Comparison of ENCODE assay signal across 8 cellular contexts in the genomic region with DNA sequence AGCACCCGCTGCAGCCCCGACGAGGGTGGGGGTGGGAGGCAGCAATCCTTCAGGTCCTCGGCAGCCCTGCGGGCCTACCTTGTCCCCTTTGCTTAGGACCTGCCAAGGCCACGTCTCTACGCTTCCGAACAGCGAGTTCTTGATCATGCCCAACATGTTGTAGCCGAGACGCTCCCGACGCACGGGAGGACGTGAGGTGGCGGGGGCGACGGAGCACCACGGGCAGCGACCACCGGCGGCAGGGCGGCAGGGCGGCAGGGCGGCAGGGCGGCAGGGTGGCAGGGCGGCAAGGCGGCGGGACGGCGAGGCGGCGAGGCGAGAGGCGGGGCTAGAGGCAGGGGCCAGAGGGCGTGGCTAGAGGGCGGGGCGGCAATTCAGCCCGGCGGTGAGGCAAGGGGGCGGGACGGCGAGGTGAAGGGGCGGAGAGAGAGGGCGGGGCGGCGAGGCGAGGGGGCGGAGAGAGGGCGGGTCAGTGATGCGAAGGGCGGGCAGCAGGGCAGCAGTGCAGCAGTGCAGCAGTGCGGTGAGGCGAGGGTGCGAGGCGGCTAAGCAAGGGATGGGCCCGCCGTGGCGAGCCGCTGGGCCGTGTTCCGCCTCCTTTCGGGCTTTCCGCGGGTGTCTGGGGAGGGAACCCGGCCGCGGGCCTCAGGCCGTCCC. TPM values are rescaled to one million over a fixed set of nuclear protein-coding genes. Genes with fewer than 3 reads are reported as not detected.
A peak's percentile ranks its signal among the peaks of the same experiment; 100 is the strongest.
DNase-seq lines count a peak whose midpoint lies in the region; ATAC-seq, FAIRE-seq and TF ChIP-seq lines count a peak whose summit lies in the region.

A gene with protein sequence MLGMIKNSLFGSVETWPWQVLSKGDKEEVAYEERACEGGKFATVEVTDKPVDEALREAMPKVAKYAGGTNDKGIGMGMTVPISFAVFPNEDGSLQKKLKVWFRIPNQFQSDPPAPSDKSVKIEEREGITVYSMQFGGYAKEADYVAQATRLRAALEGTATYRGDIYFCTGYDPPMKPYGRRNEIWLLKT (minus strand): TSS at position 307 of the 657 bp plus-strand sequence. CDS start 151 bp downstream, at position 156.

- CTCF ChIA-PET in A549 (lab: Yijun Ruan, JAX), result interaction anchor here (0.8 to 2.1 kb wide), 3 partner anchors 13 to 212 kb away, joined by 3 to 9 read pairs (median 3); no protein-coding TSS in a partner anchor

- peaks cover 26 to 27% of the 10 kb centered on the region in 2 donors for H3K4me1 Mint-ChIP-seq in immature natural killer cell

- H3K4me3 Mint-ChIP-seq in immature natural killer cell, result peak within 1 kb of the TSS; percentile 88 to 98 (median 97)

- H3K9me3 ChIP-seq in A549 (no peaks in the 10 kb centered on the region), smooth muscle cell (replicated peaks; ENCODE audit: low read depth) (no peaks in the 10 kb centered on the region)

- TF ChIP-seq CTCF in A549 (IDR thresholded peaks at IDR 0.05) (no peak), cardiac fibroblast (IDR thresholded peaks at IDR 0.05; ENCODE audit: low read depth, low read length) (no peak), smooth muscle cell (IDR thresholded peaks at IDR 0.05; ENCODE audit: borderline replicate concordance, insufficient read depth, poor library complexity, severe bottlenecking) (no peak)

- H3K4me1 ChIP-seq in A549, result peaks cover 15% of the 10 kb centered on the region
- peaks cover 13% of the 10 kb centered on the region for H3K4me1 ChIP-seq in smooth muscle cell (ENCODE audit: low read depth)

- no peak for TF ChIP-seq RAD21 in A549 (conservative IDR thresholded peaks at IDR 0.05 in 1 of 2, IDR thresholded peaks at IDR 0.05 in 1 of 2)

- peak; percentile 84 to 90 for ATAC-seq in A549
- peak; percentile 86 for ATAC-seq in GM18907 (IDR thresholded peaks at IDR 0.05; ENCODE audit: unreplicated experiment)
- peak; percentile 88 for ATAC-seq in HG03175 (IDR thresholded peaks at IDR 0.05; ENCODE audit: unreplicated experiment)

- POLR2A ChIA-PET in A549 (lab: Yijun Ruan, JAX), result no interaction called here

- no peak for FAIRE-seq in A549 (lab: Jason Lieb, UNC)

- no peaks in the 10 kb centered on the region for H3K27me3 ChIP-seq in smooth muscle cell (ENCODE audit: low read depth)

- H2AFZ ChIP-seq in smooth muscle cell (ENCODE audit: low read depth), result peak within 1 kb of the TSS; percentile 91

- peak within 1 kb of the TSS; percentile 82 for H3K9ac ChIP-seq in smooth muscle cell (ENCODE audit: low read depth)

- TF ChIP-seq POLR2A in A549 (IDR thresholded peaks at IDR 0.05; ENCODE audit: low read length), result peak; percentile 98

- H3F3A ChIP-seq in smooth muscle cell (ENCODE audit: low read depth), result no peaks in the 10 kb centered on the region

- peaks cover 2 to 7% (median 6%) of the 10 kb centered on the region in 3 donors for H3K27me3 Mint-ChIP-seq in immature natural killer cell (ENCODE audit: low read depth in 3 of 3)

- no peak for TF ChIP-seq EP300 in A549 (IDR thresholded peaks at IDR 0.05)

- peaks cover 16% of the 10 kb centered on the region for H4K20me1 ChIP-seq in smooth muscle cell (ENCODE audit: low read depth)

- H3K27ac Mint-ChIP-seq in immature natural killer cell, result peak within 1 kb of the TSS; percentile 74 to 97 (median 82)

- no peaks in the 10 kb centered on the region for H3K9me3 Mint-ChIP-seq in immature natural killer cell

- H3K36me3 ChIP-seq in smooth muscle cell (ENCODE audit: low read depth), result no peaks in the 10 kb centered on the region

- 3% methylated on average over 8 of the region's 69 CpGs for WGBS in A549 (ENCODE audit: missing lambda C conversion rate)
- under 1% methylated on average over 61 of the region's 69 CpGs for WGBS in smooth muscle cell (ENCODE audit: low lambda C conversion rate)

- DNase-seq in A549 (ENCODE audit: low read depth in 1 of 2, low spot score in 1 of 2), result peak; percentile 90 to 92
- DNase-seq in NCI-H2227 treated with DMSO at 0.1 percent for 48 hours (lab: John Stamatoyannopoulos, UW), result peak; percentile 76
- peak; percentile 89 for DNase-seq in activated CD4-positive, CD25-positive, alpha-beta regulatory T cell treated with anti-CD3 and anti-CD28 coated beads, Interleukin-2, amount 50 U/mL, for 16 hours (ENCODE audit: low read depth, low spot score)
- peak; percentile 90 to 94 for DNase-seq in cardiac fibroblast (ENCODE audit: low read depth in 2 of 2)
- peak; percentile 93 to 95 (median 94) for DNase-seq in immature natural killer cell
- DNase-seq in smooth muscle cell (lab: John Stamatoyannopoulos, UW; ENCODE audit: unreplicated experiment), result peak; percentile 95

- H3K79me2 ChIP-seq in smooth muscle cell (ENCODE audit: low read depth), result peaks cover 31% of the 10 kb centered on the region

- H3K27ac ChIP-seq in A549 (peak within 1 kb of the TSS; percentile 81 to 96), smooth muscle cell (ENCODE audit: low read depth) (peak within 1 kb of the TSS; percentile 71)

- peak within 1 kb of the TSS; percentile 88 for H3K4me3 ChIP-seq in A549
- peak within 1 kb of the TSS; percentile 94 to 95 for H3K4me3 ChIP-seq in cardiac fibroblast (replicated peaks in 1 of 2; ENCODE audit: low read depth in 2 of 2, low read length in 2 of 2)
- H3K4me3 ChIP-seq in smooth muscle cell, result peak within 1 kb of the TSS; percentile 95

- H3K4me2 ChIP-seq in A549 (peak within 1 kb of the TSS; percentile 89), smooth muscle cell (peak within 1 kb of the TSS; percentile 89)

- H3K36me3 Mint-ChIP-seq in immature natural killer cell, result no peaks in the 10 kb centered on the region

TF ChIP-seq in A549, 52 proteins besides CTCF, POLR2A, EP300 and RAD21:
- TF ChIP-seq JUN (IDR thresholded peaks at IDR 0.05), result peak in 1 of 2 experiments; percentile 91; a peak in 3 of 5 replicates
- TF ChIP-seq, protein P1, sequence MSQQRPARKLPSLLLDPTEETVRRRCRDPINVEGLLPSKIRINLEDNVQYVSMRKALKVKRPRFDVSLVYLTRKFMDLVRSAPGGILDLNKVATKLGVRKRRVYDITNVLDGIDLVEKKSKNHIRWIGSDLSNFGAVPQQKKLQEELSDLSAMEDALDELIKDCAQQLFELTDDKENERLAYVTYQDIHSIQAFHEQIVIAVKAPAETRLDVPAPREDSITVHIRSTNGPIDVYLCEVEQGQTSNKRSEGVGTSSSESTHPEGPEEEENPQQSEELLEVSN (IDR thresholded peaks at IDR 0.05; ENCODE audit: borderline replicate concordance, low read depth), result peak; percentile 38
- no peak for TF ChIP-seq RCOR1 (IDR thresholded peaks at IDR 0.05; ENCODE audit: low read depth, low read length)
- TF ChIP-seq, protein P2, sequence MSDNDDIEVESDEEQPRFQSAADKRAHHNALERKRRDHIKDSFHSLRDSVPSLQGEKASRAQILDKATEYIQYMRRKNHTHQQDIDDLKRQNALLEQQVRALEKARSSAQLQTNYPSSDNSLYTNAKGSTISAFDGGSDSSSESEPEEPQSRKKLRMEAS (IDR thresholded peaks at IDR 0.05), result peak; percentile 72
- TF ChIP-seq, protein P3, sequence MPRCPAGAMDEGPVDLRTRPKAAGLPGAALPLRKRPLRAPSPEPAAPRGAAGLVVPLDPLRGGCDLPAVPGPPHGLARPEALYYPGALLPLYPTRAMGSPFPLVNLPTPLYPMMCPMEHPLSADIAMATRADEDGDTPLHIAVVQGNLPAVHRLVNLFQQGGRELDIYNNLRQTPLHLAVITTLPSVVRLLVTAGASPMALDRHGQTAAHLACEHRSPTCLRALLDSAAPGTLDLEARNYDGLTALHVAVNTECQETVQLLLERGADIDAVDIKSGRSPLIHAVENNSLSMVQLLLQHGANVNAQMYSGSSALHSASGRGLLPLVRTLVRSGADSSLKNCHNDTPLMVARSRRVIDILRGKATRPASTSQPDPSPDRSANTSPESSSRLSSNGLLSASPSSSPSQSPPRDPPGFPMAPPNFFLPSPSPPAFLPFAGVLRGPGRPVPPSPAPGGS (IDR thresholded peaks at IDR 0.05), result peak; percentile 81; the same call in 2 of the 3 replicates

RNA-seq across cellular contexts. Expression of the gene that starts here (rescaled TPM):
- polyA plus RNA-seq in A549 (2011; rRNA removed) (24.8 and 40.3 TPM in 2 replicates), A549 (2017; fragmentation: RNase III; extraction: RNeasy Plus Mini Kit Qiagen cat#74134 plus additional on column Dnase treatment) (47.5 to 49.3 TPM (median 48.9 TPM) in 3 replicates), immature natural killer cell (10 to 100 TPM; 21.8 to 24.6 (median 24.3) TPM), smooth muscle cell (55.8 and 57.9 TPM in 2 replicates)
- 31.0 and 31.8 TPM in 2 replicates for polyA plus RNA-seq in A549 (2012; cell fraction: cytosol; rRNA removed)
- polyA plus RNA-seq in A549 (2012; cell fraction: nucleus; rRNA removed), result 18.5 and 22.6 TPM in 2 replicates
- polyA minus RNA-seq in A549 (2011; rRNA and poly(A)+ RNA removed), result 32.5 and 34.3 TPM in 2 replicates
- total RNA-seq in smooth muscle cell, result 16.1 and 19.0 TPM in 2 replicates

Comparison
In these comparisons a context has a peak if more than half of its experiments do, and no peak if none do; other contexts are left out.
1. Peak in every context shown above with its lines: DNase-seq, ATAC-seq, H3K4me3 ChIP-seq and H3K27ac ChIP-seq.